9 cellular contexts compared by ENCODE assay signal in genomic region chr11:2791521-2792375, GRCh38.
DNase-seq lines count a peak whose midpoint lies in the region; ATAC-seq and TF ChIP-seq lines count a peak whose summit lies in the region.
"Had no signal": no experiment of that assay in that cellular context is flagged by ENCODE, and none has a peak within 500 bp of the region (broad histone marks: within the 10 kb centered on the region; RNA-seq: fewer than 3 reads in every experiment).

No MANE protein-coding gene starts in this region.

- H3K36me3 ChIP-seq in prostate gland (no peaks in the 10 kb centered on the region), Karpas-422 (ENCODE audit: insufficient read depth, low read length) (no peaks in the 10 kb centered on the region)

- no peaks in the 10 kb centered on the region for H3K9me3 Mint-ChIP-seq in CD4-positive, alpha-beta T cell
- H3K9me3 Mint-ChIP-seq in activated T-cell treated with anti-CD3 and anti-CD28 coated beads, Interleukin-2, amount 50 U/mL, for 24 hours = no peaks in the 10 kb centered on the region
- H3K9me3 Mint-ChIP-seq: dendritic cell treated with granulocyte-macrophage colony-stimulating factor and Interleukin-4, amounts not matched to agents 40 ng/mL and 50 ng/mL, for 4 days had no signal

- intact Hi-C loops in CD4-positive, alpha-beta T cell (cut with DNase I, micrococcal nuclease) = no loop called here
- intact Hi-C loops in Right ventricle myocardium superior (cut with DNase I) (no loop called here), prostate gland (cut with DNase I) (no loop called here)

- H3K4me3 ChIP-seq in prostate gland (peak overlapping the region; percentile 40 to 45), Karpas-422 (ENCODE audit: low read length) (no peak overlapping the region)

- H3K4me2 ChIP-seq in Karpas-422 (ENCODE audit: low read depth, low read length, poor library complexity, severe bottlenecking) = no peak overlapping the region

- no peak overlapping the region for H2AFZ ChIP-seq in Karpas-422 (ENCODE audit: low read length)

- POLR2A ChIA-PET in CD4-positive, alpha-beta T cell (lab: Charles Lee) = no interaction called here

- 8% methylated on average over 54 of the region's 71 CpGs for WGBS in prostate gland

- H3K9me3 ChIP-seq in CD4-positive, alpha-beta T cell (ENCODE audit: control insufficient read depth, low read length) = no peaks in the 10 kb centered on the region
- H3K9me3 ChIP-seq in prostate gland (no peaks in the 10 kb centered on the region), Karpas-422 (ENCODE audit: low read length) (no peaks in the 10 kb centered on the region)

- H3K79me2 ChIP-seq in Karpas-422 (ENCODE audit: low read length) = no peaks in the 10 kb centered on the region

- peak overlapping the region; percentile 71 for H3K4me3 Mint-ChIP-seq in CD4-positive, alpha-beta T cell
- peak overlapping the region; percentile 65 for H3K4me3 Mint-ChIP-seq in activated T-cell treated with anti-CD3 and anti-CD28 coated beads, Interleukin-2, amount 50 U/mL, for 24 hours

- no peak for TF ChIP-seq CTCF in CD4-positive, alpha-beta T cell (IDR thresholded peaks at IDR 0.05)
- TF ChIP-seq CTCF in prostate gland (IDR thresholded peaks at IDR 0.05) = no peak

- H3K27me3 Mint-ChIP-seq in CD4-positive, alpha-beta T cell = no peaks in the 10 kb centered on the region
- no peaks in the 10 kb centered on the region for H3K27me3 Mint-ChIP-seq in activated T-cell treated with anti-CD3 and anti-CD28 coated beads, Interleukin-2, amount 50 U/mL, for 24 hours

- no peaks in the 10 kb centered on the region; the same call in 1 of the 2 replicates for H4K20me1 ChIP-seq in Karpas-422 (ENCODE audit: insufficient read depth, low read depth, low read length)

- TF ChIP-seq POLR2A in prostate gland (IDR thresholded peaks at IDR 0.05) = no peak
- TF ChIP-seq POLR2A in GM18505 (IDR thresholded peaks at IDR 0.05; ENCODE audit: borderline replicate concordance, extremely low read depth, insufficient read depth, insufficient read length) = no peak

- no peaks in the 10 kb centered on the region for H3K4me1 ChIP-seq in prostate gland (replicated peaks)
- H3K4me1 ChIP-seq in Karpas-422 (ENCODE audit: low read length) = no peaks in the 10 kb centered on the region

- peaks cover 5% of the 10 kb centered on the region for H3K4me1 Mint-ChIP-seq in CD4-positive, alpha-beta T cell (ENCODE audit: low read depth)
- peaks cover 4% of the 10 kb centered on the region for H3K4me1 Mint-ChIP-seq in activated T-cell treated with anti-CD3 and anti-CD28 coated beads, Interleukin-2, amount 50 U/mL, for 24 hours (ENCODE audit: low read depth)

- no peaks in the 10 kb centered on the region for H3K36me3 Mint-ChIP-seq in CD4-positive, alpha-beta T cell (ENCODE audit: low read depth)
- no peaks in the 10 kb centered on the region for H3K36me3 Mint-ChIP-seq in activated T-cell treated with anti-CD3 and anti-CD28 coated beads, Interleukin-2, amount 50 U/mL, for 24 hours (ENCODE audit: low read depth)

- H3K9me2 ChIP-seq in Karpas-422 (replicated peaks; ENCODE audit: insufficient read depth, low read length) = no peaks in the 10 kb centered on the region

- DNase-seq in CD4-positive, alpha-beta T cell = peak in 8 of 10 experiments; percentile 6 to 41 (median 29)
- peak; percentile 72 for DNase-seq in activated T-cell treated with anti-CD3 and anti-CD28 coated beads, Interleukin-2, amount 50 U/mL, for 24 hours
- DNase-seq in Right ventricle myocardium superior (peak; percentile 40), prostate gland (ENCODE audit: low spot score) (no peak), Karpas-422 (no peak), NCI-H2171 treated with DMSO at 0.1 percent for 48 hours (lab: John Stamatoyannopoulos, UW) (no peak), UCSD-AML1 (lab: John Stamatoyannopoulos, UW; ENCODE audit: unreplicated experiment) (no peak)

- CTCF ChIA-PET in CD4-positive, alpha-beta T cell (lab: Charles Lee) = no interaction called here

- no peaks in the 10 kb centered on the region for H3K27me3 ChIP-seq in CD4-positive, alpha-beta T cell (ENCODE audit: control insufficient read depth, insufficient read depth, low read length)
- H3K27me3 ChIP-seq in prostate gland (replicated peaks; ENCODE audit: insufficient read depth) (no peaks in the 10 kb centered on the region), Karpas-422 (ENCODE audit: low read length) (no peaks in the 10 kb centered on the region)

- H3K9ac ChIP-seq in Karpas-422 (ENCODE audit: low read length) = no peak overlapping the region

- ATAC-seq in CD4-positive, alpha-beta T cell (ENCODE audit: poor library complexity) = peak; percentile 46
- ATAC-seq in Right ventricle myocardium superior (ENCODE audit: poor library complexity) = no peak
- ATAC-seq in GM18505 (IDR thresholded peaks at IDR 0.05; ENCODE audit: unreplicated experiment) = no peak

- H3K27ac ChIP-seq in CD4-positive, alpha-beta T cell (ENCODE audit: low read depth, low read length) = no peak overlapping the region
- H3K27ac ChIP-seq in prostate gland (peak overlapping the region; percentile 55 to 63), Karpas-422 (ENCODE audit: low read length) (no peak overlapping the region)

- no peak overlapping the region for H3K27ac Mint-ChIP-seq in CD4-positive, alpha-beta T cell
- H3K27ac Mint-ChIP-seq in activated T-cell treated with anti-CD3 and anti-CD28 coated beads, Interleukin-2, amount 50 U/mL, for 24 hours = peak overlapping the region; percentile 88
- H3K27ac Mint-ChIP-seq: dendritic cell treated with granulocyte-macrophage colony-stimulating factor and Interleukin-4, amounts not matched to agents 40 ng/mL and 50 ng/mL, for 4 days had no signal

Comparison
In these comparisons a context has a peak if more than half of its experiments do, and no peak if none do; other contexts are left out.
1. DNase-seq: peak in CD4-positive, alpha-beta T cell (8 of 10), activated T-cell treated with anti-CD3 and anti-CD28 coated beads, Interleukin-2, amount 50 U/mL, for 24 hours (single experiment) and Right ventricle myocardium superior (single experiment); none in prostate gland (single experiment), Karpas-422 (single experiment), NCI-H2171 treated with DMSO at 0.1 percent for 48 hours (single experiment) and UCSD-AML1 (single experiment).
2. H3K27ac ChIP-seq: peak in prostate gland (2 of 2); none in CD4-positive, alpha-beta T cell (single experiment) and Karpas-422 (single experiment).